Comparison of ENCODE assay signal across 9 cellular contexts in genomic region chr3:100087203-100087602, GRCh38. TPM values are rescaled to one million over a fixed set of nuclear protein-coding genes. Genes with fewer than 3 reads are reported as not detected.
A peak's percentile ranks its signal among the peaks of the same experiment; 100 is the strongest.
DNase-seq lines count a peak whose midpoint lies in the region; ATAC-seq, FAIRE-seq and TF ChIP-seq lines count a peak whose summit lies in the region.
"Had no signal": no experiment of that assay in that cellular context is flagged by ENCODE, and none has a peak within 500 bp of the region (broad histone marks: within the 10 kb centered on the region; RNA-seq: fewer than 3 reads in every experiment).

No MANE protein-coding gene starts in this region.

- H3K9me3 ChIP-seq in MG63, result no peaks in the 10 kb centered on the region

- no peaks in the 10 kb centered on the region; the same call in 1 of the 2 replicates for H3K36me3 ChIP-seq in MG63

- intact Hi-C loops in head of caudate nucleus (cut with DNase I), result no loop called here

- H3K4me3 ChIP-seq in MG63, result no peak overlapping the region

- DNase-seq in GM12892 (ENCODE audit: insufficient read length) (no peak), MG63 (peak; percentile 14), GF-D8 (lab: John Stamatoyannopoulos, UW) (no peak), head of caudate nucleus (no peak), NCI-H1048 (lab: John Stamatoyannopoulos, UW) (no peak)
- DNase-seq in activated naive CD4-positive, alpha-beta T cell treated with Interleukin-2 at 50 U/mL for 16 hours, result no peak

- ATAC-seq in GM21717 (IDR thresholded peaks at IDR 0.05; ENCODE audit: unreplicated experiment), result peak; percentile 90

- no peaks in the 10 kb centered on the region for H3K27me3 ChIP-seq in MG63

- FAIRE-seq in GM12892 (lab: Jason Lieb, UNC) (peak; percentile 90), islet of Langerhans (lab: Jason Lieb, UNC) (peak; percentile 24)
- FAIRE-seq: colon had no signal

- no peak for TF ChIP-seq POLR2A in GM12892 (IDR thresholded peaks at IDR 0.05; ENCODE audit: low read depth, low read length)

RNA-seq across cellular contexts. Expression of gene FILIP1L, which starts 27.1 kb away (rescaled TPM):
- 2.6 TPM for polyA plus RNA-seq in GM12892 (2012; ENCODE audit: missing spikeins)
- 19.9 and 31.5 TPM in 2 replicates for total RNA-seq in MG63 (2014; rRNA removed; shearing (Covaris generic); ENCODE audit: low replicate concordance)
